ENCODE assay signal across 1 cellular context in genomic region chr17:30952645-30953393, GRCh38.
TF ChIP-seq lines count a peak whose summit lies in the region.

No MANE protein-coding gene starts in this region.

TF ChIP-seq in GM12878, 131 proteins besides CTCF, POLR2A, EP300 and RAD21:
- TF ChIP-seq ATF3 (IDR thresholded peaks at IDR 0.05; ENCODE audit: borderline replicate concordance, extremely low read depth, low read depth, low read length), result no peak
- TF ChIP-seq CREM (IDR thresholded peaks at IDR 0.05; ENCODE audit: low read depth), result no peak
